In genomic region chr15:74696808-74697207, GRCh38 we compare ENCODE assay signal across 1 cellular context.
TF ChIP-seq lines count a peak whose summit lies in the region.

No MANE protein-coding gene starts in this region.

TF ChIP-seq in H1, 55 proteins besides CTCF, POLR2A, EP300 and RAD21 (continued from another document):
- TF ChIP-seq TAF1 (IDR thresholded peaks at IDR 0.05; ENCODE audit: low read depth, low read length) = no peak
